In genomic region chr1:156923565-156924477, GRCh38 we compare ENCODE assay signal across 12 cellular contexts. TPM values are rescaled to one million over a fixed set of nuclear protein-coding genes. Genes with fewer than 3 reads are reported as not detected.
DNase-seq lines count a peak whose midpoint lies in the region; ATAC-seq, FAIRE-seq and TF ChIP-seq lines count a peak whose summit lies in the region.
"Had no signal": no experiment of that assay in that cellular context is flagged by ENCODE, and none has a peak within 500 bp of the region (broad histone marks: within the 10 kb centered on the region; RNA-seq: fewer than 3 reads in every experiment).

No MANE protein-coding gene starts in this region.

- no peak for TF ChIP-seq RAD21 in K562 (CRISPR knock-in tag; conservative IDR thresholded peaks at IDR 0.05 in 1 of 2, IDR thresholded peaks at IDR 0.05 in 1 of 2)

- H3K27ac ChIP-seq in cardiac muscle cell (no peak overlapping the region), heart left ventricle (no peak overlapping the region), K562 (ENCODE audit: extremely low read depth, low read depth, low read length) (no peak overlapping the region), suprapubic skin (no peak overlapping the region)

- WGBS in heart left ventricle, 4 donors, result 3 to 5% (median 4%) methylated on average over 50 to 66 of the region's 66 CpGs
- WGBS in K562 (ENCODE audit: insufficient coverage, low coverage, missing lambda C conversion rate), result 23% methylated on average over 35 of the region's 66 CpGs
- WGBS in suprapubic skin, result 6% methylated on average over 11 of the region's 66 CpGs

- peaks cover 10% of the 10 kb centered on the region for H3K4me1 Mint-ChIP-seq in memory B cell

- peak overlapping the region; percentile 71 for H2AFZ ChIP-seq in K562 (ENCODE audit: low read depth, low read length)

- POLR2A ChIA-PET in K562 (lab: Yijun Ruan, JAX), result interaction anchor here (0.6 to 1.6 kb wide), 3 partner anchors 29 to 246 kb away, joined by 3 to 4 read pairs (median 4); no protein-coding TSS in a partner anchor

- H3K27me3 ChIP-seq in cardiac muscle cell, result peaks cover 91% of the 10 kb centered on the region
- H3K27me3 ChIP-seq in heart left ventricle, result peaks cover 24 to 88% (median 77%) of the 10 kb centered on the region in 9 donors
- H3K27me3 ChIP-seq in K562 (ENCODE audit: control insufficient read depth in 2 of 2, insufficient read depth in 2 of 2, low read length in 2 of 2), result peaks cover 8 to 17% of the 10 kb centered on the region in 2 experiments; a peak in 3 of 5 replicates
- peaks cover 91% of the 10 kb centered on the region for H3K27me3 ChIP-seq in suprapubic skin

- TF ChIP-seq POLR2A in heart left ventricle (IDR thresholded peaks at IDR 0.05) (no peak), K562 (conservative IDR thresholded peaks at IDR 0.05) (no peak), suprapubic skin (IDR thresholded peaks at IDR 0.05) (no peak)

- H3K9me3 ChIP-seq in cardiac muscle cell (ENCODE audit: low read depth) (no peaks in the 10 kb centered on the region), heart left ventricle (no peaks in the 10 kb centered on the region), K562 (replicated peaks; ENCODE audit: control insufficient read depth, insufficient read depth, low read depth, low read length) (no peaks in the 10 kb centered on the region), suprapubic skin (no peaks in the 10 kb centered on the region)

- no peak for TF ChIP-seq CTCF in cardiac muscle cell (IDR thresholded peaks at IDR 0.05; ENCODE audit: low read depth, low read length)
- no peak for TF ChIP-seq CTCF in heart left ventricle (IDR thresholded peaks at IDR 0.05)
- no peak for TF ChIP-seq CTCF in K562 (IDR thresholded peaks at IDR 0.05 in 2 of 3, conservative IDR thresholded peaks at IDR 0.05 in 1 of 3; ENCODE audit: insufficient read depth in 2 of 3, low read depth in 1 of 3, low read length in 3 of 3)
- TF ChIP-seq CTCF in suprapubic skin (IDR thresholded peaks at IDR 0.05), result no peak

- intact Hi-C loops in heart left ventricle (cut with DNase I) (loop anchor here in 4 of 10 donors (5.0 to 10.0 kb wide), 4 partner anchors 37 to 119 kb away; no protein-coding TSS in a partner anchor), K562 (cut with micrococcal nuclease) (loop anchor here (5.0 kb wide), 1 partner anchor 197 kb away; the partner anchor contains the start of genes ISG20L2 and METTL25B)

- CTCF ChIA-PET in K562 (lab: Yijun Ruan, JAX; ENCODE audit: low intra/inter-chr PET ratio), result no interaction called here

- DNase-seq in cardiac muscle cell (ENCODE audit: low read depth in 1 of 2, low spot score in 1 of 2) (peak in 1 of 2 donors; percentile 35), heart left ventricle (no peak), K562 (ENCODE audit: extremely low read depth in 1 of 4, low spot score in 3 of 4) (peak; percentile 48 to 56 (median 54)), memory B cell (ENCODE audit: low spot score in 2 of 2) (no peak), suprapubic skin (ENCODE audit: low spot score in 2 of 2) (no peak)
- no peak for DNase-seq in stimulated activated CD4-positive, alpha-beta T cell treated with anti-CD3 and anti-CD28 coated beads, Interleukin-15, amount 100 ng/mL, for 24 hours
- DNase-seq: Karpas-422; stimulated activated CD4-positive, alpha-beta T cell treated with anti-CD3 and anti-CD28 coated beads, Interleukin-1b, Interleukin-23, amount 100 ng/mL, for 48 hours had no signal

- no peak for ATAC-seq in heart left ventricle
- peak; percentile 3; the same call in 1 of the 3 replicates for ATAC-seq in K562
- ATAC-seq in memory B cell (ENCODE audit: low read depth), result no peak
- ATAC-seq in GM21528 (IDR thresholded peaks at IDR 0.05; ENCODE audit: low FRiP score, unreplicated experiment), result no peak
- no peak for ATAC-seq in GM21737 (IDR thresholded peaks at IDR 0.05; ENCODE audit: unreplicated experiment)
- ATAC-seq: stimulated activated effector memory CD8-positive, alpha-beta T cell treated with anti-CD3 and anti-CD28 coated beads, Interleukin-12 subunit alpha, Interleukin-12 subunit beta, amount 100 ng/mL, for 72 hours had no signal

- FAIRE-seq in K562 (lab: Jason Lieb, UNC), result no peak

- in situ Hi-C loops in K562 (cut with MboI), result no loop called here

- H3K4me1 ChIP-seq in cardiac muscle cell (ENCODE audit: low read depth) (peaks cover 4% of the 10 kb centered on the region), heart left ventricle (peaks cover 4 to 39% (median 27%) of the 10 kb centered on the region in 12 donors), K562 (replicated peaks in 1 of 2; ENCODE audit: control insufficient read depth in 2 of 2, insufficient read depth in 2 of 2, low read length in 2 of 2) (peaks cover 30 to 48% of the 10 kb centered on the region in 2 experiments), suprapubic skin (peaks cover 33% of the 10 kb centered on the region)

- no peaks in the 10 kb centered on the region for H3K36me3 Mint-ChIP-seq in memory B cell
- H3K36me3 Mint-ChIP-seq: stimulated activated effector memory CD8-positive, alpha-beta T cell treated with anti-CD3 and anti-CD28 coated beads, Interleukin-12 subunit alpha, Interleukin-12 subunit beta, amount 100 ng/mL, for 72 hours had no signal

- H3K9ac ChIP-seq in K562 (ENCODE audit: insufficient read depth in 1 of 2, low read depth in 2 of 2, low read length in 2 of 2), result peak overlapping the region in 1 of 2 experiments; percentile 78; a peak in 1 of 4 replicates

- no peaks in the 10 kb centered on the region for H3K79me2 ChIP-seq in K562 (ENCODE audit: control insufficient read depth, insufficient read depth, low read length)

- H3K4me2 ChIP-seq in K562 (ENCODE audit: insufficient read depth, low read length), result peak overlapping the region; percentile 36

- peak overlapping the region; percentile 22 for H3K4me3 Mint-ChIP-seq in memory B cell
- H3K4me3 Mint-ChIP-seq: stimulated activated effector memory CD8-positive, alpha-beta T cell treated with anti-CD3 and anti-CD28 coated beads, Interleukin-12 subunit alpha, Interleukin-12 subunit beta, amount 100 ng/mL, for 72 hours had no signal

- H3K27ac Mint-ChIP-seq in memory B cell, result no peak overlapping the region
- H3K27ac Mint-ChIP-seq: stimulated activated effector memory CD8-positive, alpha-beta T cell treated with anti-CD3 and anti-CD28 coated beads, Interleukin-12 subunit alpha, Interleukin-12 subunit beta, amount 100 ng/mL, for 72 hours had no signal

- H3K36me3 ChIP-seq in cardiac muscle cell, result no peaks in the 10 kb centered on the region
- H3K36me3 ChIP-seq in heart left ventricle, result no peaks in the 10 kb centered on the region
- no peaks in the 10 kb centered on the region for H3K36me3 ChIP-seq in K562 (ENCODE audit: control insufficient read depth, insufficient read depth, low read length)
- H3K36me3 ChIP-seq in suprapubic skin, result no peaks in the 10 kb centered on the region

- H4K20me1 ChIP-seq in K562 (replicated peaks; ENCODE audit: control insufficient read depth, insufficient read depth, low read length), result no peaks in the 10 kb centered on the region

- no peaks in the 10 kb centered on the region for H3K9me3 Mint-ChIP-seq in memory B cell
- H3K9me3 Mint-ChIP-seq: stimulated activated effector memory CD8-positive, alpha-beta T cell treated with anti-CD3 and anti-CD28 coated beads, Interleukin-12 subunit alpha, Interleukin-12 subunit beta, amount 100 ng/mL, for 72 hours had no signal

- no TSS peak for BruUV-seq in K562 (replicated peaks; lab: Mats Ljungman, UMichigan)

- TF ChIP-seq EP300 in K562 (IDR thresholded peaks at IDR 0.05; ENCODE audit: low read length) (no peak), suprapubic skin (IDR thresholded peaks at IDR 0.05) (no peak)

- no peaks in the 10 kb centered on the region for H3K9me1 ChIP-seq in K562 (ENCODE audit: control insufficient read depth, insufficient read depth, low read length)

- peaks cover 39% of the 10 kb centered on the region for H3K27me3 Mint-ChIP-seq in memory B cell

- peak overlapping the region; percentile 25 for H3K4me3 ChIP-seq in cardiac muscle cell
- peak overlapping the region in 3 of 12 donors; percentile 19 to 30 (median 23) for H3K4me3 ChIP-seq in heart left ventricle
- no peak overlapping the region for H3K4me3 ChIP-seq in K562
- H3K4me3 ChIP-seq in suprapubic skin, result peak overlapping the region; percentile 20

RNA-seq across cellular contexts. Expression of gene LRRC71, which starts 3.4 kb away (rescaled TPM):
- total RNA-seq in cardiac muscle cell, result 0.11 and 0.45 TPM in 2 replicates
- polyA plus RNA-seq in cardiac muscle cell, result 0.24 and 0.69 TPM in 2 replicates
- under 1 TPM in 1 of 9 donors, not detected in 8; 0.27 TPM for total RNA-seq in heart left ventricle
- under 1 TPM; 0.06 to 0.42 TPM for polyA plus RNA-seq in heart left ventricle
- total RNA-seq in K562 (2011; cell fraction: chromatin; rRNA removed; ENCODE audit: low replicate concordance), result 2.2 and 3.8 TPM in 2 replicates
- total RNA-seq in K562 (2011; cell fraction: nucleolus; rRNA removed), result 2.5 and 4.9 TPM in 2 replicates
- 2.4 and 2.8 TPM in 2 replicates for total RNA-seq in K562 (2011; cell fraction: nucleoplasm; rRNA removed)
- 0.64 TPM in 1 of 2 replicates, not detected in the other for total RNA-seq in K562 (2014; rRNA removed)
- 0.22 and 0.51 TPM in 2 replicates for total RNA-seq in K562 (2014; rRNA removed; fragmentation: Illumina TruSeq; extraction: Trizol)
- not detected in 2 replicates for total RNA-seq in K562 (2015; rRNA removed; fragmentation: Illumina TruSeq; extraction: Trizol)
- 0.45 and 1.2 TPM in 2 replicates for total RNA-seq in K562 (2021)
- polyA plus RNA-seq in K562 (2011; rRNA removed), result 0.87 and 1.1 TPM in 2 replicates
- 0.99 and 1.4 TPM in 2 replicates for polyA plus RNA-seq in K562 (2011; cell fraction: cytosol; rRNA removed)
- 2.4 and 4.3 TPM in 2 replicates for polyA plus RNA-seq in K562 (2011; cell fraction: nucleus; rRNA removed)
- 0.90 and 0.99 TPM in 2 replicates for polyA plus RNA-seq in K562 (2012)
- 0.06 and 0.51 TPM in 2 replicates for polyA plus RNA-seq in K562 (2014; fragmentation: Illumina TruSeq; extraction: Trizol)
- polyA plus RNA-seq in K562 (2014; fragmentation: Nextera tagmentation; extraction: Ambion mirVana), result under 1 TPM; 0.23 to 0.38 TPM
- polyA plus RNA-seq in K562 (2014; rRNA removed), result 0.19 and 0.91 TPM in 2 replicates
- 0.54 and 0.63 TPM in 2 replicates for polyA minus RNA-seq in K562 (2011; rRNA and poly(A)+ RNA removed)
- 1.5 TPM in 1 of 2 replicates, not detected in the other for polyA minus RNA-seq in K562 (2011; cell fraction: cytosol; rRNA and poly(A)+ RNA removed)
- polyA minus RNA-seq in K562 (2011; cell fraction: nucleus; rRNA and poly(A)+ RNA removed), result 1.1 and 1.4 TPM in 2 replicates
- total RNA-seq in suprapubic skin, result not detected
- total RNA-seq: T-helper 1 cell treated with Interleukin-12 subunit alpha and Interleukin-12 subunit beta and Interleukin-4 antibody, amounts not matched to agents 30 ng/mL and 1 ng/mL, for 36 hours had no signal

RNA-seq across cellular contexts. Expression of gene PEAR1, which starts 30.3 kb away (rescaled TPM):
- total RNA-seq in cardiac muscle cell, result 0.14 and 0.57 TPM in 2 replicates
- polyA plus RNA-seq in cardiac muscle cell, result 0.59 and 1.1 TPM in 2 replicates
- total RNA-seq in heart left ventricle, result 10 to 100 TPM in 2 of 9 donors, 1 to 10 TPM in 7; 4.1 to 14.7 (median 7.5) TPM
- 1 to 10 TPM; 7.1 TPM for polyA plus RNA-seq in heart left ventricle
- 6.2 and 13.8 TPM in 2 replicates for total RNA-seq in K562 (2011; cell fraction: chromatin; rRNA removed; ENCODE audit: low replicate concordance)
- total RNA-seq in K562 (2011; cell fraction: nucleolus; rRNA removed), result 11.7 and 12.5 TPM in 2 replicates
- 6.5 and 7.2 TPM in 2 replicates for total RNA-seq in K562 (2011; cell fraction: nucleoplasm; rRNA removed)
- total RNA-seq in K562 (2014; rRNA removed), result 6.4 and 12.7 TPM in 2 replicates
- total RNA-seq in K562 (2014; rRNA removed; fragmentation: Illumina TruSeq; extraction: Trizol), result 2.5 and 2.6 TPM in 2 replicates
- total RNA-seq in K562 (2015; rRNA removed; fragmentation: Illumina TruSeq; extraction: Trizol), result 5.9 and 6.0 TPM in 2 replicates
- 5.2 and 6.1 TPM in 2 replicates for total RNA-seq in K562 (2021)
- 13.9 and 16.6 TPM in 2 replicates for polyA plus RNA-seq in K562 (2011; rRNA removed)
- polyA plus RNA-seq in K562 (2011; cell fraction: cytosol; rRNA removed), result 17.4 and 33.0 TPM in 2 replicates
- 30.0 and 34.3 TPM in 2 replicates for polyA plus RNA-seq in K562 (2011; cell fraction: nucleus; rRNA removed)
- 5.5 and 7.2 TPM in 2 replicates for polyA plus RNA-seq in K562 (2012)
- 6.8 and 9.8 TPM in 2 replicates for polyA plus RNA-seq in K562 (2014; fragmentation: Illumina TruSeq; extraction: Trizol)
- polyA plus RNA-seq in K562 (2014; fragmentation: Nextera tagmentation; extraction: Ambion mirVana), result 1 to 10 TPM in 1 of 2 experiments, under 1 TPM in 1; 0.87 to 1.1 TPM
- 7.0 and 9.1 TPM in 2 replicates for polyA plus RNA-seq in K562 (2014; rRNA removed)
- polyA minus RNA-seq in K562 (2011; rRNA and poly(A)+ RNA removed), result 6.3 and 7.1 TPM in 2 replicates
- 7.3 and 8.2 TPM in 2 replicates for polyA minus RNA-seq in K562 (2011; cell fraction: cytosol; rRNA and poly(A)+ RNA removed)
- polyA minus RNA-seq in K562 (2011; cell fraction: nucleus; rRNA and poly(A)+ RNA removed), result 6.3 and 12.1 TPM in 2 replicates
- total RNA-seq in suprapubic skin, result 1 to 10 TPM; 2.4 to 5.7 (median 3.8) TPM

Comparison
In these comparisons a context has a peak if more than half of its experiments do, and no peak if none do; other contexts are left out.
1. DNase-seq: peak in K562 (4 of 4); none in heart left ventricle (0 of 5), memory B cell (0 of 2), suprapubic skin (0 of 2) and stimulated activated CD4-positive, alpha-beta T cell treated with anti-CD3 and anti-CD28 coated beads, Interleukin-15, amount 100 ng/mL, for 24 hours (single experiment).